ENCODE assay signal across 21 cellular contexts in genomic region chr20:9409352-9409751, GRCh38.
DNase-seq lines count a peak whose midpoint lies in the region; ATAC-seq and TF ChIP-seq lines count a peak whose summit lies in the region.
"Had no signal": no experiment of that assay in that cellular context is flagged by ENCODE, and none has a peak within 500 bp of the region (broad histone marks: within the 10 kb centered on the region; RNA-seq: fewer than 3 reads in every experiment).

No MANE protein-coding gene starts in this region.

- no peak for TF ChIP-seq CTCF in foreskin fibroblast (IDR thresholded peaks at IDR 0.05; ENCODE audit: low read depth, low read length)

- H3K4me3 ChIP-seq in foreskin fibroblast (ENCODE audit: low read depth in 1 of 2, low read length in 2 of 2), result no peak overlapping the region
- H3K4me3 ChIP-seq: GM12878, skin epidermis, uterus had no signal

- DNase-seq in AG20443 (ENCODE audit: low spot score) (peak; percentile 43), HT1080 (ENCODE audit: low read depth) (peak; percentile 67), astrocyte of the hippocampus (ENCODE audit: low read depth, low spot score) (peak; percentile 57), foreskin fibroblast (peak; percentile 51 to 68), anterior cingulate cortex (lab: John Stamatoyannopoulos, UW) (no peak)
- DNase-seq: activated CD4-positive, alpha-beta memory T cell treated with anti-CD3 and anti-CD28 coated beads for 36 hours; activated T-cell treated with anti-CD3 and anti-CD28 coated beads, Interleukin-2, amount 50 U/mL, for 1 hour; effector CD4-positive, alpha-beta T cell; hippocampal formation; natural killer cell; NCI-H1694 treated with DMSO at 0.1 percent for 48 hours; NCI-H345; SIG-M5; stimulated activated CD8-positive, alpha-beta memory T cell treated with anti-CD3 and anti-CD28 coated beads, Interleukin-4, amount 100 ng/mL, for 48 hours; uterus had no signal

- ATAC-seq in HG03175 (IDR thresholded peaks at IDR 0.05; ENCODE audit: unreplicated experiment), result no peak
- ATAC-seq in HG03039 (IDR thresholded peaks at IDR 0.05; ENCODE audit: unreplicated experiment), result no peak
- ATAC-seq in HG03095 (IDR thresholded peaks at IDR 0.05; ENCODE audit: unreplicated experiment), result no peak
- ATAC-seq: activated naive CD4-positive, alpha-beta T cell treated with anti-CD3 and anti-CD28 coated beads, Interleukin-2, amount 50 U/mL, for 72 hours; GM12878; natural killer cell had no signal

Comparison
In these comparisons a context has a peak if more than half of its experiments do, and no peak if none do; other contexts are left out.
1. DNase-seq: peak in AG20443 (single experiment), HT1080 (single experiment), astrocyte of the hippocampus (single experiment) and foreskin fibroblast (2 of 2); none in anterior cingulate cortex (0 of 58).